8 cellular contexts compared by ENCODE assay signal in the genomic region with DNA sequence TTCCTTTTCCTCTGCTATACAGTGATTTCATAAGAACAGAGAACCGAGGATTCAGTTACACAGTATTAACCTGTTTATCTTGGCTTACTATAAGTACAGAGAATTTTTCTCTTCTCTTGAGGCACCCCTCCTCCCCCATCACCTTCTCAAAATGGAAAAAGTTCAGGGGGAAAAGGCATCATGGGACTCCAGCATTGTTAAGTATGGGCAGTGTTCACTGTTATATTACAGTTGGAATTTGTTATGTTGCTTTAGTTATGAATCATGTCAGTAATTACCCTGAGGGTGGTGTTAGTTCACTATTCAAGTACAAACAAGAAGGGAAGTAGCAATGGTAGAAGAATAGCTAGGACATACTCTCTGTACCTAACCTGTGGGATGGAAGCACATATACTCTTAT. TPM values are rescaled to one million over a fixed set of nuclear protein-coding genes. Genes with fewer than 3 reads are reported as not detected.
DNase-seq lines count a peak whose midpoint lies in the region; ATAC-seq and TF ChIP-seq lines count a peak whose summit lies in the region.

No MANE protein-coding gene starts in this region.

- no peak overlapping the region for H3K27ac ChIP-seq in OCI-LY1 (ENCODE audit: low read depth, low read length, poor library complexity, severe bottlenecking)

- H3K4me3 Mint-ChIP-seq in activated naive CD4-positive, alpha-beta T cell treated with anti-CD3 and anti-CD28 coated beads, Interleukin-2, amount 50 U/mL, for 24 hours, result peak overlapping the region; percentile 47
- H3K4me3 Mint-ChIP-seq in endothelial cell (ENCODE audit: unreplicated experiment), result no peak overlapping the region

- H3K36me3 ChIP-seq in OCI-LY1 (ENCODE audit: insufficient read depth, low read length), result peaks cover 4% of the 10 kb centered on the region; the same call in 1 of the 2 replicates
- H3K36me3 ChIP-seq in HAP-1 (replicated peaks), result no peaks in the 10 kb centered on the region

- H3F3A ChIP-seq in OCI-LY1 (ENCODE audit: insufficient read depth, low read length), result no peaks in the 10 kb centered on the region; the same call in 1 of the 2 replicates

- H3K27ac Mint-ChIP-seq in activated naive CD4-positive, alpha-beta T cell treated with anti-CD3 and anti-CD28 coated beads, Interleukin-2, amount 50 U/mL, for 24 hours, result peak overlapping the region; percentile 74
- H3K27ac Mint-ChIP-seq in endothelial cell (ENCODE audit: unreplicated experiment), result peak overlapping the region; percentile 65

- no peak overlapping the region for H3K4me2 ChIP-seq in OCI-LY1 (ENCODE audit: low read length)

- H3K9me3 Mint-ChIP-seq in activated naive CD4-positive, alpha-beta T cell treated with anti-CD3 and anti-CD28 coated beads, Interleukin-2, amount 50 U/mL, for 24 hours, result peaks cover 6% of the 10 kb centered on the region
- H3K9me3 Mint-ChIP-seq in endothelial cell (ENCODE audit: unreplicated experiment), result no peaks in the 10 kb centered on the region

- no peak overlapping the region for H3K4me3 ChIP-seq in OCI-LY1 (ENCODE audit: low read depth, low read length, poor library complexity, severe bottlenecking)
- H3K4me3 ChIP-seq in HAP-1, result no peak overlapping the region

- H3K79me2 ChIP-seq in OCI-LY1 (ENCODE audit: insufficient read depth, low read length), result no peaks in the 10 kb centered on the region

- no peak overlapping the region for H2AFZ ChIP-seq in OCI-LY1 (ENCODE audit: low read length)

- H3K9ac ChIP-seq in OCI-LY1 (ENCODE audit: low read length), result no peak overlapping the region

- no peaks in the 10 kb centered on the region for H3K27me3 Mint-ChIP-seq in activated naive CD4-positive, alpha-beta T cell treated with anti-CD3 and anti-CD28 coated beads, Interleukin-2, amount 50 U/mL, for 24 hours
- H3K27me3 Mint-ChIP-seq in endothelial cell (ENCODE audit: unreplicated experiment), result peaks cover 2% of the 10 kb centered on the region

- H3K9me2 ChIP-seq in OCI-LY1 (ENCODE audit: low read depth, low read length), result no peaks in the 10 kb centered on the region

- in situ Hi-C loops in ACHN (cut with HindIII; ENCODE audit: low pct_ligation_motif_present, low pct_unique_long_range_greater_than_20kb, low sequenced_read_pairs), result no loop called here
- in situ Hi-C loops in HAP-1 (cut with MboI; ENCODE audit: low sequenced_read_pairs), result no loop called here

- H3K4me1 ChIP-seq in OCI-LY1 (ENCODE audit: insufficient read depth, low read length, severe bottlenecking) (peaks cover 13% of the 10 kb centered on the region), HAP-1 (peaks cover 6% of the 10 kb centered on the region; the same call in 1 of the 2 replicates)

- no peak for DNase-seq in activated naive CD4-positive, alpha-beta T cell (lab: John Stamatoyannopoulos, UW)
- DNase-seq in endothelial cell (ENCODE audit: low spot score) (no peak), omental fat pad (ENCODE audit: low spot score) (no peak), HUDEP-2 (lab: John Stamatoyannopoulos, UW; ENCODE audit: unreplicated experiment in 76 of 76) (no peak), ACHN (no peak), HAP-1 (ENCODE audit: low spot score in 2 of 2) (no peak)

- H3K9me3 ChIP-seq in OCI-LY1 (ENCODE audit: low read length) (no peaks in the 10 kb centered on the region), HAP-1 (no peaks in the 10 kb centered on the region)

- ATAC-seq in omental fat pad (ENCODE audit: low FRiP score), result peak; percentile 75

- H3K27me3 ChIP-seq in OCI-LY1 (ENCODE audit: insufficient read depth, low read length) (no peaks in the 10 kb centered on the region), HAP-1 (ENCODE audit: low read depth) (no peaks in the 10 kb centered on the region)

- peaks cover 72% of the 10 kb centered on the region for H3K4me1 Mint-ChIP-seq in activated naive CD4-positive, alpha-beta T cell treated with anti-CD3 and anti-CD28 coated beads, Interleukin-2, amount 50 U/mL, for 24 hours
- peaks cover 18% of the 10 kb centered on the region for H3K4me1 Mint-ChIP-seq in endothelial cell (ENCODE audit: unreplicated experiment)

- 0 out of 2 replicates have a peak, but pooled peaks have one; percentile 29 for TF ChIP-seq CTCF in OCI-LY1 (IDR thresholded peaks at IDR 0.05; ENCODE audit: low read length)
- TF ChIP-seq CTCF in endothelial cell (IDR thresholded peaks at IDR 0.05; ENCODE audit: unreplicated experiment), result no peak
- TF ChIP-seq CTCF in omental fat pad (IDR thresholded peaks at IDR 0.05), result no peak

- no peaks in the 10 kb centered on the region for H4K20me1 ChIP-seq in OCI-LY1 (ENCODE audit: insufficient read depth, low read length)

- H3K36me3 Mint-ChIP-seq in activated naive CD4-positive, alpha-beta T cell treated with anti-CD3 and anti-CD28 coated beads, Interleukin-2, amount 50 U/mL, for 24 hours, result peaks cover 8% of the 10 kb centered on the region
- H3K36me3 Mint-ChIP-seq in endothelial cell (ENCODE audit: low read depth, unreplicated experiment), result peaks cover 10% of the 10 kb centered on the region

RNA-seq across cellular contexts. Expression of a gene that starts 12.1 kb away (rescaled TPM):
- total RNA-seq in endothelial cell (ENCODE audit: unreplicated experiment) (98.0 TPM), omental fat pad (10 to 100 TPM; 19.0 to 87.6 (median 33.4) TPM)
